In the genomic region with DNA sequence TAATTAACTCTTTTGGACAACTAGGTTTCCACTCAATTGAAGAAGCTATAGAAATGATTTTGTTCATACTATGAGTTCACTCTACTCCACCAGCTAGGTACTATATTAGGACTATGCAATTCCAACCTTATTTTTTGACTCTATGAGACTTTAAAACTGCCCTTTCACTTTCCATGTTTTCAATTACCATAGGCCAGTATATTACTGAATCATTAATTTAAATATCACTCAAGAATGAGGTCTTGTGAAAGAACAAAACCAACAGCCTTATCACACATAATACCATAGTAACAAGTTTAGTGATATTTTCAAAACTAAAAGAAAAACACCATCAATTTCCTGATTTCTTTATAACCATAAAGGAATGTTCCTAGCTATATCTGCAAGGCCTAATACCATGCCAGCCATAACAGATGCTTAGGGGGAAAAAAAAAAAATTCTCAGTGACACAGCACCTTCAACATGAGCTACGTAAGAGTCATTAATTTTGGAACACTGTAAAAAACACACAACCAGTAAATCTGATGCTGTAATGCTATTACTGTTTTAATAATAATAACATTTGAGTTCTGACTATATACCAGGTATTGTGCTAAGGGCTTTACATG, we compare ENCODE assay signal across 24 cellular contexts. TPM values are rescaled to one million over a fixed set of nuclear protein-coding genes. Genes with fewer than 3 reads are reported as not detected.
DNase-seq lines count a peak whose midpoint lies in the region; FAIRE-seq and TF ChIP-seq lines count a peak whose summit lies in the region.
"Had no signal": no experiment of that assay in that cellular context is flagged by ENCODE, and none has a peak within 500 bp of the region (broad histone marks: within the 10 kb centered on the region; RNA-seq: fewer than 3 reads in every experiment).

No MANE protein-coding gene starts in this region.

- H3K9ac ChIP-seq in astrocyte (ENCODE audit: low read length): peak overlapping the region; percentile 19

- H3K4me3 ChIP-seq in astrocyte (ENCODE audit: insufficient read depth, low read depth, low read length): no peak overlapping the region
- no peak overlapping the region for H3K4me3 ChIP-seq in fibroblast of villous mesenchyme (ENCODE audit: low read depth, low read length)
- H3K4me3 ChIP-seq: A549, left ventricle myocardium inferior had no signal

- no peaks in the 10 kb centered on the region for H3K27me3 Mint-ChIP-seq in activated naive CD4-positive, alpha-beta T cell treated with anti-CD3 and anti-CD28 coated beads, Interleukin-2, amount 50 U/mL, for 24 hours
- H3K27me3 Mint-ChIP-seq in astrocyte (ENCODE audit: low read depth, unreplicated experiment): no peaks in the 10 kb centered on the region
- H3K27me3 Mint-ChIP-seq in type B pancreatic cell: no peaks in the 10 kb centered on the region
- H3K27me3 Mint-ChIP-seq: CD4-positive, CD25-positive, alpha-beta regulatory T cell; dendritic cell treated with granulocyte-macrophage colony-stimulating factor and Interleukin-4, amounts not matched to agents 40 ng/mL and 50 ng/mL, for 4 days; stimulated activated naive CD8-positive, alpha-beta T cell treated with anti-CD3 and anti-CD28 coated beads, Interleukin-15, Interleukin-2, amounts not matched to agents 100 ng/mL and 50 ng/mL, for 24 hours had no signal

- H3K9me3 ChIP-seq in astrocyte (ENCODE audit: insufficient read depth, low read depth, low read length): no peaks in the 10 kb centered on the region
- H3K9me3 ChIP-seq: A549, left ventricle myocardium inferior had no signal

- H3K4me3 Mint-ChIP-seq in activated naive CD4-positive, alpha-beta T cell treated with anti-CD3 and anti-CD28 coated beads, Interleukin-2, amount 50 U/mL, for 24 hours: peak overlapping the region; percentile 36
- no peak overlapping the region for H3K4me3 Mint-ChIP-seq in astrocyte (ENCODE audit: unreplicated experiment)
- no peak overlapping the region for H3K4me3 Mint-ChIP-seq in type B pancreatic cell
- H3K4me3 Mint-ChIP-seq: CD4-positive, CD25-positive, alpha-beta regulatory T cell; dendritic cell treated with granulocyte-macrophage colony-stimulating factor and Interleukin-4, amounts not matched to agents 40 ng/mL and 50 ng/mL, for 4 days; stimulated activated naive CD8-positive, alpha-beta T cell treated with anti-CD3 and anti-CD28 coated beads, Interleukin-15, Interleukin-2, amounts not matched to agents 100 ng/mL and 50 ng/mL, for 24 hours; T-helper 1 cell treated with Interleukin-12 subunit alpha and Interleukin-12 subunit beta and Interleukin-4 antibody, amounts not matched to agents 30 μg/mL and 1 μg/mL, for 36 hours had no signal

- peaks cover 17% of the 10 kb centered on the region for H3K36me3 Mint-ChIP-seq in activated naive CD4-positive, alpha-beta T cell treated with anti-CD3 and anti-CD28 coated beads, Interleukin-2, amount 50 U/mL, for 24 hours
- H3K36me3 Mint-ChIP-seq in astrocyte (ENCODE audit: low read depth, unreplicated experiment) (no peaks in the 10 kb centered on the region), type B pancreatic cell (peaks cover 4% of the 10 kb centered on the region)

- H2AFZ ChIP-seq in astrocyte (ENCODE audit: low read depth, low read length): no peak overlapping the region

- H3K4me1 ChIP-seq in astrocyte (ENCODE audit: insufficient read depth, low read length): peaks cover 19% of the 10 kb centered on the region

- H3K36me3 ChIP-seq in astrocyte (ENCODE audit: insufficient read depth, low read length): peaks cover 18% of the 10 kb centered on the region

- no peaks in the 10 kb centered on the region for H3K27me3 ChIP-seq in astrocyte (ENCODE audit: insufficient read depth, low read length)

- peak overlapping the region; percentile 57 for H3K27ac ChIP-seq in astrocyte (ENCODE audit: low read depth, low read length)
- H3K27ac ChIP-seq: A549, left ventricle myocardium inferior, WERI-Rb-1 had no signal

- TF ChIP-seq CTCF in astrocyte (IDR thresholded peaks at IDR 0.05; ENCODE audit: insufficient read depth, low read depth, low read length): no peak
- no peak for TF ChIP-seq CTCF in fibroblast of villous mesenchyme (IDR thresholded peaks at IDR 0.05; ENCODE audit: insufficient read depth, low read depth, low read length)
- TF ChIP-seq CTCF in type B pancreatic cell (conservative IDR thresholded peaks at IDR 0.05): no peak

- FAIRE-seq in astrocyte (lab: Jason Lieb, UNC): no peak
- FAIRE-seq: A549 had no signal

- no peak overlapping the region for H3K27ac Mint-ChIP-seq in activated naive CD4-positive, alpha-beta T cell treated with anti-CD3 and anti-CD28 coated beads, Interleukin-2, amount 50 U/mL, for 24 hours
- H3K27ac Mint-ChIP-seq in astrocyte (ENCODE audit: unreplicated experiment): peak overlapping the region; percentile 8
- H3K27ac Mint-ChIP-seq in type B pancreatic cell: peak overlapping the region; percentile 46
- H3K27ac Mint-ChIP-seq: dendritic cell treated with granulocyte-macrophage colony-stimulating factor and Interleukin-4, amounts not matched to agents 40 ng/mL and 50 ng/mL, for 4 days; stimulated activated naive CD8-positive, alpha-beta T cell treated with anti-CD3 and anti-CD28 coated beads, Interleukin-15, Interleukin-2, amounts not matched to agents 100 ng/mL and 50 ng/mL, for 24 hours had no signal

- no peaks in the 10 kb centered on the region for H3K9me3 Mint-ChIP-seq in activated naive CD4-positive, alpha-beta T cell treated with anti-CD3 and anti-CD28 coated beads, Interleukin-2, amount 50 U/mL, for 24 hours
- H3K9me3 Mint-ChIP-seq in astrocyte (ENCODE audit: unreplicated experiment) (no peaks in the 10 kb centered on the region), type B pancreatic cell (no peaks in the 10 kb centered on the region)
- H3K9me3 Mint-ChIP-seq: CD4-positive, CD25-positive, alpha-beta regulatory T cell; dendritic cell treated with granulocyte-macrophage colony-stimulating factor and Interleukin-4, amounts not matched to agents 40 ng/mL and 50 ng/mL, for 4 days; stimulated activated naive CD8-positive, alpha-beta T cell treated with anti-CD3 and anti-CD28 coated beads, Interleukin-15, Interleukin-2, amounts not matched to agents 100 ng/mL and 50 ng/mL, for 24 hours; T-helper 1 cell treated with Interleukin-12 subunit alpha and Interleukin-12 subunit beta and Interleukin-4 antibody, amounts not matched to agents 30 μg/mL and 1 μg/mL, for 36 hours had no signal

- DNase-seq in activated naive CD4-positive, alpha-beta T cell (lab: John Stamatoyannopoulos, UW): no peak
- DNase-seq in astrocyte (ENCODE audit: low read depth) (peak; percentile 69), fibroblast of villous mesenchyme (ENCODE audit: low read depth) (peak; percentile 58), type B pancreatic cell (ENCODE audit: extremely low spot score, unreplicated experiment) (no peak), NCI-H345 treated with DMSO at 0.1 percent for 48 hours (lab: John Stamatoyannopoulos, UW; ENCODE audit: unreplicated experiment) (no peak), DMS 273 treated with DMSO at 0.1 percent for 48 hours (lab: John Stamatoyannopoulos, UW) (no peak), NCI-H2081 treated with DMSO at 0.1 percent for 48 hours (lab: John Stamatoyannopoulos, UW) (no peak)
- DNase-seq: aorta; CD4-positive, CD25-positive, alpha-beta regulatory T cell; DND-41; HCEC 1CT; KBM-7; left ventricle myocardium inferior; NCI-H1092; NCI-H69; occipital lobe; SHP77; trophoblast cell; WERI-Rb-1 had no signal

- H4K20me1 ChIP-seq in astrocyte (ENCODE audit: insufficient read depth, low read length): peaks cover 29% of the 10 kb centered on the region

- no peak overlapping the region for H3K4me2 ChIP-seq in astrocyte (ENCODE audit: low read length)
- H3K4me2 ChIP-seq: A549 had no signal

- H3K4me1 Mint-ChIP-seq in activated naive CD4-positive, alpha-beta T cell treated with anti-CD3 and anti-CD28 coated beads, Interleukin-2, amount 50 U/mL, for 24 hours: peaks cover 30% of the 10 kb centered on the region
- H3K4me1 Mint-ChIP-seq in astrocyte (ENCODE audit: low read depth, unreplicated experiment) (peaks cover 14% of the 10 kb centered on the region), type B pancreatic cell (ENCODE audit: unreplicated experiment) (peaks cover 12% of the 10 kb centered on the region)

- peaks cover 84% of the 10 kb centered on the region for H3K79me2 ChIP-seq in astrocyte (ENCODE audit: insufficient read depth, low read length)

RNA-seq across cellular contexts. Expression of gene DCUN1D5, which starts 6.1 kb away (rescaled TPM):
- total RNA-seq in astrocyte: 63.9 and 67.7 TPM in 2 replicates
- 63.5 and 82.8 TPM in 2 replicates for total RNA-seq in fibroblast of villous mesenchyme
- total RNA-seq in type B pancreatic cell (ENCODE audit: low replicate concordance): 32.4 and 32.8 TPM in 2 replicates

RNA-seq across cellular contexts. Expression of gene DYNC2H1, which starts 23.4 kb away (rescaled TPM):
- total RNA-seq in astrocyte: 17.2 and 20.9 TPM in 2 replicates
- 39.0 and 44.9 TPM in 2 replicates for total RNA-seq in fibroblast of villous mesenchyme
- total RNA-seq in type B pancreatic cell (ENCODE audit: low replicate concordance): 8.9 and 26.1 TPM in 2 replicates

Comparison
In these comparisons a context has a peak if more than half of its experiments do, and no peak if none do; other contexts are left out.
1. DNase-seq: peak in astrocyte (single experiment) and fibroblast of villous mesenchyme (single experiment); none in activated naive CD4-positive, alpha-beta T cell (0 of 4), type B pancreatic cell (single experiment), NCI-H345 treated with DMSO at 0.1 percent for 48 hours (single experiment), DMS 273 treated with DMSO at 0.1 percent for 48 hours (single experiment) and NCI-H2081 treated with DMSO at 0.1 percent for 48 hours (single experiment).